Comparison of ENCODE assay signal across 8 cellular contexts in genomic region chr17:44095647-44096496, GRCh38. TPM values are rescaled to one million over a fixed set of nuclear protein-coding genes. Genes with fewer than 3 reads are reported as not detected.
DNase-seq lines count a peak whose midpoint lies in the region; ATAC-seq and TF ChIP-seq lines count a peak whose summit lies in the region.

No MANE protein-coding gene starts in this region.

- DNase-seq in DND-41 (peak; percentile 85), RWPE1 (ENCODE audit: low spot score) (peak; percentile 79), dermis blood vessel endothelial cell (peak; percentile 96), left kidney (ENCODE audit: low read depth, low spot score) (peak; percentile 96)

- H3K4me1 ChIP-seq in DND-41 (ENCODE audit: insufficient read depth, low read length) (peaks cover 14% of the 10 kb centered on the region), Loucy (ENCODE audit: insufficient read depth, low read length, poor library complexity, severe bottlenecking) (peaks cover 28% of the 10 kb centered on the region), stomach smooth muscle (ENCODE audit: control insufficient read depth, insufficient read depth, low read length) (peaks cover 31% of the 10 kb centered on the region)

- H3K27ac ChIP-seq in DND-41 (ENCODE audit: low read length) = peak overlapping the region; percentile 84
- H3K27ac ChIP-seq in RWPE1 = peak overlapping the region; percentile 99
- H3K27ac ChIP-seq in stomach smooth muscle (ENCODE audit: low read length) = peak overlapping the region; percentile 76

- H3K4me2 ChIP-seq in DND-41 (ENCODE audit: insufficient read depth, low read length) = peak overlapping the region; percentile 68
- H3K4me2 ChIP-seq in Loucy (ENCODE audit: low read depth, low read length, poor library complexity, severe bottlenecking) = peak overlapping the region; percentile 57

- H2AFZ ChIP-seq in DND-41 (ENCODE audit: low read depth, low read length) = peak overlapping the region; percentile 73
- no peak overlapping the region for H2AFZ ChIP-seq in Loucy (ENCODE audit: low read length)

- no peaks in the 10 kb centered on the region for H3F3A ChIP-seq in Loucy (ENCODE audit: low read depth)

- H3K4me3 ChIP-seq in DND-41 (ENCODE audit: low read depth in 1 of 2, low read length in 2 of 2) = peak overlapping the region in 1 of 2 experiments; percentile 52; a peak in 2 of 4 replicates
- H3K4me3 ChIP-seq in Loucy (ENCODE audit: low read length, poor library complexity, severe bottlenecking) = peak overlapping the region; percentile 66
- H3K4me3 ChIP-seq in stomach smooth muscle (ENCODE audit: low read length in 2 of 2) = peak overlapping the region; percentile 57 to 69

- ATAC-seq in DND-41 (ENCODE audit: insufficient read depth, low read depth) (peak; percentile 86), GM21390 (IDR thresholded peaks at IDR 0.05; ENCODE audit: unreplicated experiment) (no peak), GM19455 (IDR thresholded peaks at IDR 0.05; ENCODE audit: unreplicated experiment) (no peak)

- H4K20me1 ChIP-seq in DND-41 (ENCODE audit: insufficient read depth, low read length) = no peaks in the 10 kb centered on the region
- H4K20me1 ChIP-seq in Loucy (ENCODE audit: insufficient read depth, low read length, poor library complexity, severe bottlenecking) = peaks cover 6% of the 10 kb centered on the region

- H3K9me2 ChIP-seq in Loucy (replicated peaks; ENCODE audit: low read depth, low read length) = no peaks in the 10 kb centered on the region

- H3K27me3 ChIP-seq in DND-41 (ENCODE audit: insufficient read depth, low read length, poor library complexity) (no peaks in the 10 kb centered on the region), Loucy (ENCODE audit: insufficient read depth, low read length, poor library complexity, severe bottlenecking) (no peaks in the 10 kb centered on the region), stomach smooth muscle (ENCODE audit: control insufficient read depth in 1 of 2, insufficient read depth in 2 of 2, low read length in 2 of 2) (no peaks in the 10 kb centered on the region)

- H3K79me2 ChIP-seq in DND-41 (ENCODE audit: insufficient read depth, low read length) (no peaks in the 10 kb centered on the region), Loucy (ENCODE audit: insufficient read depth, low read length) (peaks cover 15% of the 10 kb centered on the region; the same call in 1 of the 2 replicates)

- CTCF ChIA-PET in RWPE1 (lab: Yijun Ruan, JAX) = interaction anchor here (2.2 kb wide), 1 partner anchor 20 kb away, joined by 8 read pairs; no protein-coding TSS in a partner anchor

- TF ChIP-seq CTCF in DND-41 (IDR thresholded peaks at IDR 0.05; ENCODE audit: borderline replicate concordance, extremely low read depth, low read length, poor library complexity, severe bottlenecking) = peak; percentile 31
- TF ChIP-seq CTCF in Loucy (conservative IDR thresholded peaks at IDR 0.05; ENCODE audit: low read length) = no peak
- no peak for TF ChIP-seq CTCF in RWPE1 (conservative IDR thresholded peaks at IDR 0.05; ENCODE audit: low read depth)

- POLR2A ChIA-PET in RWPE1 (lab: Yijun Ruan, JAX; ENCODE audit: low non-redundant PET) = interaction anchor here (0.5 to 0.6 kb wide), 2 partner anchors 26 to 40 kb away, joined by 3 read pairs; no protein-coding TSS in a partner anchor

- H3K9ac ChIP-seq in DND-41 (ENCODE audit: low read depth, low read length) (peak overlapping the region; percentile 51), Loucy (ENCODE audit: low read depth, low read length, poor library complexity, severe bottlenecking) (peak overlapping the region; percentile 66), stomach smooth muscle (ENCODE audit: low read length in 2 of 2) (peak overlapping the region; percentile 47 to 72)

- H3K36me3 ChIP-seq in DND-41 (ENCODE audit: insufficient read depth, low read length) (no peaks in the 10 kb centered on the region), Loucy (ENCODE audit: insufficient read depth, low read length) (peaks cover 17% of the 10 kb centered on the region; the same call in 1 of the 2 replicates), stomach smooth muscle (ENCODE audit: control insufficient read depth in 2 of 2, insufficient read depth in 2 of 2, low read length in 2 of 2) (peaks cover 22 to 28% of the 10 kb centered on the region in 2 donors)

- H3K9me3 ChIP-seq in DND-41 (ENCODE audit: insufficient read depth, low read length, severe bottlenecking) (no peaks in the 10 kb centered on the region), Loucy (ENCODE audit: insufficient read depth, low read depth, low read length) (no peaks in the 10 kb centered on the region), stomach smooth muscle (ENCODE audit: control insufficient read depth in 2 of 2, low read length in 2 of 2) (no peaks in the 10 kb centered on the region)

RNA-seq across cellular contexts. Expression of gene G6PC3, which starts 25.3 kb away (rescaled TPM):
- total RNA-seq in dermis blood vessel endothelial cell = 14.3 and 35.1 TPM in 2 replicates

RNA-seq across cellular contexts. Expression of gene HDAC5, which starts 27.6 kb away (rescaled TPM):
- total RNA-seq in dermis blood vessel endothelial cell = 50.3 and 52.1 TPM in 2 replicates

RNA-seq across cellular contexts. Expression of gene LSM12, which starts 29.4 kb away (rescaled TPM):
- total RNA-seq in dermis blood vessel endothelial cell = 21.8 and 32.0 TPM in 2 replicates

RNA-seq across cellular contexts. Expression of gene HROB, which starts 45.9 kb away (rescaled TPM):
- 1.2 and 2.9 TPM in 2 replicates for total RNA-seq in dermis blood vessel endothelial cell
